In genomic region chr4:83629945-83630684, GRCh38 we compare ENCODE assay signal across 10 cellular contexts.
DNase-seq lines count a peak whose midpoint lies in the region; ATAC-seq, FAIRE-seq and TF ChIP-seq lines count a peak whose summit lies in the region.
"Had no signal": no experiment of that assay in that cellular context is flagged by ENCODE, and none has a peak within 500 bp of the region (broad histone marks: within the 10 kb centered on the region; RNA-seq: fewer than 3 reads in every experiment).

No MANE protein-coding gene starts in this region.

- TF ChIP-seq EP300 in Ishikawa (IDR thresholded peaks at IDR 0.05; ENCODE audit: borderline replicate concordance): no peak

- peaks cover 2% of the 10 kb centered on the region for H3K9me3 Mint-ChIP-seq in astrocyte (ENCODE audit: unreplicated experiment)
- H3K9me3 Mint-ChIP-seq: activated naive CD4-positive, alpha-beta T cell treated with anti-CD3 and anti-CD28 coated beads, Interleukin-2, amount 50 U/mL, for 72 hours had no signal

- no peaks in the 10 kb centered on the region for H3K79me2 ChIP-seq in astrocyte (ENCODE audit: insufficient read depth, low read length)

- H3K4me3 ChIP-seq in astrocyte (ENCODE audit: insufficient read depth, low read depth, low read length): no peak overlapping the region

- no peak for FAIRE-seq in astrocyte (lab: Jason Lieb, UNC)

- H4K20me1 ChIP-seq in astrocyte (ENCODE audit: insufficient read depth, low read length): no peaks in the 10 kb centered on the region

- ATAC-seq in GM19395 (IDR thresholded peaks at IDR 0.05; ENCODE audit: unreplicated experiment): no peak

- H3K27ac Mint-ChIP-seq in astrocyte (ENCODE audit: unreplicated experiment): no peak overlapping the region
- H3K27ac Mint-ChIP-seq: activated naive CD4-positive, alpha-beta T cell treated with anti-CD3 and anti-CD28 coated beads, Interleukin-2, amount 50 U/mL, for 72 hours had no signal

- no peak overlapping the region for H3K4me2 ChIP-seq in astrocyte (ENCODE audit: low read length)

- H3K4me3 Mint-ChIP-seq in astrocyte (ENCODE audit: unreplicated experiment): no peak overlapping the region

- no peak overlapping the region for H3K9ac ChIP-seq in astrocyte (ENCODE audit: low read length)

- DNase-seq in A172 (ENCODE audit: low spot score) (peak; percentile 55), astrocyte (ENCODE audit: low read depth) (peak; percentile 76), iris pigment epithelial cell (ENCODE audit: low read depth) (peak; percentile 85), amygdala (lab: John Stamatoyannopoulos, UW) (no peak), COLO668 (lab: John Stamatoyannopoulos, UW; ENCODE audit: unreplicated experiment) (no peak)
- DNase-seq in stimulated activated CD4-positive, alpha-beta T cell treated with anti-CD3 and anti-CD28 coated beads, Interleukin-15, amount 100 ng/mL, for 24 hours: no peak
- DNase-seq: T-helper 1 cell had no signal

- TF ChIP-seq CTCF in astrocyte (IDR thresholded peaks at IDR 0.05; ENCODE audit: insufficient read depth, low read depth, low read length): no peak

- no peaks in the 10 kb centered on the region for H3K9me3 ChIP-seq in astrocyte (ENCODE audit: insufficient read depth, low read depth, low read length)

- no peak overlapping the region for H2AFZ ChIP-seq in astrocyte (ENCODE audit: low read depth, low read length)

- H3K27me3 Mint-ChIP-seq in astrocyte (ENCODE audit: low read depth, unreplicated experiment): peaks cover 5% of the 10 kb centered on the region

- no peak overlapping the region for H3K27ac ChIP-seq in astrocyte (ENCODE audit: low read depth, low read length)

- TF ChIP-seq RAD21 in Ishikawa (IDR thresholded peaks at IDR 0.05; ENCODE audit: low read depth): no peak

- no peaks in the 10 kb centered on the region for H3K36me3 ChIP-seq in astrocyte (ENCODE audit: insufficient read depth, low read length)

- peaks cover 9% of the 10 kb centered on the region for H3K4me1 Mint-ChIP-seq in astrocyte (ENCODE audit: low read depth, unreplicated experiment)

- peaks cover 2% of the 10 kb centered on the region for H3K27me3 ChIP-seq in astrocyte (ENCODE audit: insufficient read depth, low read length)

- H3K36me3 Mint-ChIP-seq in astrocyte (ENCODE audit: low read depth, unreplicated experiment): no peaks in the 10 kb centered on the region
- H3K36me3 Mint-ChIP-seq: activated naive CD4-positive, alpha-beta T cell treated with anti-CD3 and anti-CD28 coated beads, Interleukin-2, amount 50 U/mL, for 72 hours had no signal

- H3K4me1 ChIP-seq in astrocyte (ENCODE audit: insufficient read depth, low read length): no peaks in the 10 kb centered on the region

TF ChIP-seq in Ishikawa, 13 proteins besides CTCF, POLR2A, EP300 and RAD21:
- no peak for TF ChIP-seq REST (IDR thresholded peaks at IDR 0.05; ENCODE audit: low read depth)
- peak; percentile 97 for TF ChIP-seq CEBPB (IDR thresholded peaks at IDR 0.05)
- TF ChIP-seq TCF12 (IDR thresholded peaks at IDR 0.05; ENCODE audit: low read depth): no peak

Comparison
In these comparisons a context has a peak if more than half of its experiments do, and no peak if none do; other contexts are left out.
1. DNase-seq: peak in A172 (single experiment), astrocyte (single experiment) and iris pigment epithelial cell (single experiment); none in stimulated activated CD4-positive, alpha-beta T cell treated with anti-CD3 and anti-CD28 coated beads, Interleukin-15, amount 100 ng/mL, for 24 hours (single experiment), amygdala (0 of 56) and COLO668 (single experiment).